In genomic region chr7:2609001-2609411, GRCh38 we compare ENCODE assay signal across 8 cellular contexts. TPM values are rescaled to one million over a fixed set of nuclear protein-coding genes. Genes with fewer than 3 reads are reported as not detected.
A peak's percentile ranks its signal among the peaks of the same experiment; 100 is the strongest.
DNase-seq lines count a peak whose midpoint lies in the region; ATAC-seq, FAIRE-seq and TF ChIP-seq lines count a peak whose summit lies in the region.

No MANE protein-coding gene starts in this region.

- TF ChIP-seq EP300 in Ishikawa (IDR thresholded peaks at IDR 0.05; ENCODE audit: borderline replicate concordance) (no peak), K562 (IDR thresholded peaks at IDR 0.05; ENCODE audit: low read length) (no peak)

- DNase-seq in activated naive CD4-positive, alpha-beta T cell treated with anti-CD3 and anti-CD28 coated beads for 36 hours, result peak; percentile 54
- no peak for DNase-seq in activated naive CD4-positive, alpha-beta T cell treated with anti-CD3 and anti-CD28 coated beads, Interleukin-2, amount 50 U/mL, for 16 hours
- DNase-seq in K562 (ENCODE audit: extremely low read depth in 1 of 4, low spot score in 3 of 4) (peak; percentile 55 to 73 (median 66)), naive B cell (peak; percentile 73), DMS153 treated with DMSO at 0.1 percent for 48 hours (lab: John Stamatoyannopoulos, UW; ENCODE audit: unreplicated experiment) (no peak), amniotic stem cell (lab: John Stamatoyannopoulos, UW) (no peak), globus pallidus (ENCODE audit: low spot score) (no peak)

- in situ Hi-C loops in K562 (cut with MboI), result no loop called here

- peak; percentile 54 to 70 (median 65) for TF ChIP-seq CTCF in K562 (IDR thresholded peaks at IDR 0.05 in 2 of 3, conservative IDR thresholded peaks at IDR 0.05 in 1 of 3; ENCODE audit: insufficient read depth in 2 of 3, low read depth in 1 of 3, low read length in 3 of 3)

- WGBS in K562 (ENCODE audit: insufficient coverage, low coverage, missing lambda C conversion rate), result 8% methylated on average over 11 of the region's 12 CpGs

- CTCF ChIA-PET in activated naive CD4-positive, alpha-beta T cell treated with anti-CD3 and anti-CD28 coated beads for 36 hours (lab: Charles Lee), result interaction anchor here (0.5 to 1.6 kb wide), 16 partner anchors 8 to 1237 kb away, joined by 3 to 5 read pairs (median 4); no protein-coding TSS in a partner anchor
- CTCF ChIA-PET in K562 (lab: Yijun Ruan, JAX; ENCODE audit: low intra/inter-chr PET ratio), result no interaction called here

- no peaks in the 10 kb centered on the region for H3K79me2 ChIP-seq in K562 (ENCODE audit: control insufficient read depth, insufficient read depth, low read length)

- POLR2A ChIA-PET in K562 (lab: Yijun Ruan, JAX), result interaction anchor here (0.6 to 1.2 kb wide), 4 partner anchors 8 to 43 kb away, joined by 4 read pairs; no protein-coding TSS in a partner anchor

- no peak for TF ChIP-seq POLR2A in K562 (conservative IDR thresholded peaks at IDR 0.05)

- H3K4me1 ChIP-seq in K562 (replicated peaks in 1 of 2; ENCODE audit: control insufficient read depth in 2 of 2, insufficient read depth in 2 of 2, low read length in 2 of 2), result peaks cover 10 to 48% of the 10 kb centered on the region in 2 experiments; a peak in 4 of 5 replicates

- H3K9me3 Mint-ChIP-seq in activated naive CD4-positive, alpha-beta T cell treated with anti-CD3 and anti-CD28 coated beads for 36 hours, result no peaks in the 10 kb centered on the region
- H3K9me3 Mint-ChIP-seq in naive B cell, result no peaks in the 10 kb centered on the region

- H3K9me3 ChIP-seq in K562 (replicated peaks; ENCODE audit: control insufficient read depth, insufficient read depth, low read depth, low read length), result no peaks in the 10 kb centered on the region

- H3K36me3 Mint-ChIP-seq in activated naive CD4-positive, alpha-beta T cell treated with anti-CD3 and anti-CD28 coated beads for 36 hours (ENCODE audit: low read depth), result no peaks in the 10 kb centered on the region
- H3K36me3 Mint-ChIP-seq in naive B cell, result no peaks in the 10 kb centered on the region

- BruUV-seq in K562 (replicated peaks; lab: Mats Ljungman, UMichigan), result no TSS peak

- intact Hi-C loops in activated naive CD4-positive, alpha-beta T cell treated with anti-CD3 and anti-CD28 coated beads for 36 hours (cut with micrococcal nuclease), result loop anchor here (5.0 kb wide), 1 partner anchor 78 kb away; the partner anchor contains the start of gene AMZ1
- intact Hi-C loops in K562 (cut with micrococcal nuclease), result no loop called here

- H3K4me3 Mint-ChIP-seq in activated naive CD4-positive, alpha-beta T cell treated with anti-CD3 and anti-CD28 coated beads for 36 hours, result no peak overlapping the region
- H3K4me3 Mint-ChIP-seq in naive B cell, result peak overlapping the region; percentile 44 to 90 (median 83)

- H3K4me1 Mint-ChIP-seq in activated naive CD4-positive, alpha-beta T cell treated with anti-CD3 and anti-CD28 coated beads for 36 hours (ENCODE audit: low read depth), result peaks cover 7% of the 10 kb centered on the region
- H3K4me1 Mint-ChIP-seq in naive B cell, result peaks cover 25 to 38% (median 30%) of the 10 kb centered on the region in 3 donors

- no peak overlapping the region for H3K4me2 ChIP-seq in K562 (ENCODE audit: insufficient read depth, low read length)

- H3K9me1 ChIP-seq in K562 (ENCODE audit: control insufficient read depth, insufficient read depth, low read length), result no peaks in the 10 kb centered on the region

- peak; percentile 33; the same call in 1 of the 2 replicates for TF ChIP-seq RAD21 in Ishikawa (IDR thresholded peaks at IDR 0.05; ENCODE audit: low read depth)
- peak in 1 of 2 experiments; percentile 45; a peak in 2 of 4 replicates for TF ChIP-seq RAD21 in K562 (CRISPR knock-in tag; conservative IDR thresholded peaks at IDR 0.05 in 1 of 2, IDR thresholded peaks at IDR 0.05 in 1 of 2)

- H3K9ac ChIP-seq in K562 (ENCODE audit: insufficient read depth in 1 of 2, low read depth in 2 of 2, low read length in 2 of 2), result no peak overlapping the region

- peak; percentile 67 for FAIRE-seq in K562 (lab: Jason Lieb, UNC)

- H3K27me3 Mint-ChIP-seq in activated naive CD4-positive, alpha-beta T cell treated with anti-CD3 and anti-CD28 coated beads for 36 hours (ENCODE audit: low read depth), result no peaks in the 10 kb centered on the region
- H3K27me3 Mint-ChIP-seq in naive B cell, result no peaks in the 10 kb centered on the region

- H3K27me3 ChIP-seq in K562 (ENCODE audit: control insufficient read depth in 2 of 2, insufficient read depth in 2 of 2, low read length in 2 of 2), result no peaks in the 10 kb centered on the region

- H3K27ac Mint-ChIP-seq in activated naive CD4-positive, alpha-beta T cell treated with anti-CD3 and anti-CD28 coated beads for 36 hours, result no peak overlapping the region
- H3K27ac Mint-ChIP-seq in naive B cell, result peak overlapping the region; percentile 78 to 93 (median 88)

- no peaks in the 10 kb centered on the region for H3K36me3 ChIP-seq in K562 (ENCODE audit: control insufficient read depth, insufficient read depth, low read length)

- no peak overlapping the region for H2AFZ ChIP-seq in K562 (ENCODE audit: low read depth, low read length)

- no peak overlapping the region for H3K27ac ChIP-seq in K562 (ENCODE audit: extremely low read depth, low read depth, low read length)

- peaks cover 6% of the 10 kb centered on the region; the same call in 1 of the 2 replicates for H4K20me1 ChIP-seq in K562 (replicated peaks; ENCODE audit: control insufficient read depth, insufficient read depth, low read length)

- H3K4me3 ChIP-seq in K562, result no peak overlapping the region

- ATAC-seq in K562, result peak; percentile 75
- peak; percentile 98 to 99 for ATAC-seq in naive B cell (ENCODE audit: low read depth in 2 of 2)

RNA-seq across cellular contexts. Expression of gene TTYH3, which starts 22.8 kb away (rescaled TPM):
- 10 to 100 TPM; 20.7 to 22.6 TPM for total RNA-seq in activated naive CD4-positive, alpha-beta T cell treated with anti-CD3 and anti-CD28 coated beads for 36 hours
- total RNA-seq in K562 (2011; cell fraction: chromatin; rRNA removed; ENCODE audit: low replicate concordance), result 4.3 and 18.5 TPM in 2 replicates
- total RNA-seq in K562 (2011; cell fraction: nucleolus; rRNA removed), result 13.6 and 17.2 TPM in 2 replicates
- total RNA-seq in K562 (2011; cell fraction: nucleoplasm; rRNA removed), result 8.4 and 9.7 TPM in 2 replicates
- total RNA-seq in K562 (2014; rRNA removed), result 1.4 and 1.5 TPM in 2 replicates
- total RNA-seq in K562 (2014; rRNA removed; fragmentation: Illumina TruSeq; extraction: Trizol), result 0.06 and 0.11 TPM in 2 replicates
- total RNA-seq in K562 (2015; rRNA removed; fragmentation: Illumina TruSeq; extraction: Trizol), result 0.62 and 0.79 TPM in 2 replicates
- 4.9 and 5.5 TPM in 2 replicates for total RNA-seq in K562 (2021)
- 1.7 and 4.5 TPM in 2 replicates for polyA plus RNA-seq in K562 (2011; rRNA removed)
- polyA plus RNA-seq in K562 (2011; cell fraction: cytosol; rRNA removed), result 2.7 and 5.1 TPM in 2 replicates
- 13.6 and 13.8 TPM in 2 replicates for polyA plus RNA-seq in K562 (2011; cell fraction: nucleus; rRNA removed)
- polyA plus RNA-seq in K562 (2012), result 3.5 and 7.4 TPM in 2 replicates
- 1.1 and 2.0 TPM in 2 replicates for polyA plus RNA-seq in K562 (2014; fragmentation: Illumina TruSeq; extraction: Trizol)
- under 1 TPM; 0.01 to 0.04 TPM for polyA plus RNA-seq in K562 (2014; fragmentation: Nextera tagmentation; extraction: Ambion mirVana)
- polyA plus RNA-seq in K562 (2014; rRNA removed), result 1.1 and 1.9 TPM in 2 replicates
- 0.96 and 1.1 TPM in 2 replicates for polyA minus RNA-seq in K562 (2011; rRNA and poly(A)+ RNA removed)
- 5.5 and 6.6 TPM in 2 replicates for polyA minus RNA-seq in K562 (2011; cell fraction: cytosol; rRNA and poly(A)+ RNA removed)
- 5.7 and 5.9 TPM in 2 replicates for polyA minus RNA-seq in K562 (2011; cell fraction: nucleus; rRNA and poly(A)+ RNA removed)
- polyA plus RNA-seq in naive B cell (ENCODE audit: low read depth in 6 of 6), result 1 to 10 TPM; 1.2 to 4.4 (median 2.5) TPM

RNA-seq across cellular contexts. Expression of gene IQCE, which starts 50.2 kb away (rescaled TPM):
- 1 to 10 TPM; 6.6 to 9.4 TPM for total RNA-seq in activated naive CD4-positive, alpha-beta T cell treated with anti-CD3 and anti-CD28 coated beads for 36 hours
- total RNA-seq in K562 (2011; cell fraction: chromatin; rRNA removed; ENCODE audit: low replicate concordance), result 26.8 and 52.1 TPM in 2 replicates
- total RNA-seq in K562 (2011; cell fraction: nucleolus; rRNA removed), result 20.3 and 21.5 TPM in 2 replicates
- total RNA-seq in K562 (2011; cell fraction: nucleoplasm; rRNA removed), result 22.9 and 30.8 TPM in 2 replicates
- total RNA-seq in K562 (2014; rRNA removed), result 7.2 and 8.5 TPM in 2 replicates
- 1.7 and 3.5 TPM in 2 replicates for total RNA-seq in K562 (2014; rRNA removed; fragmentation: Illumina TruSeq; extraction: Trizol)
- total RNA-seq in K562 (2015; rRNA removed; fragmentation: Illumina TruSeq; extraction: Trizol), result 3.7 and 4.2 TPM in 2 replicates
- total RNA-seq in K562 (2021), result 7.8 and 8.7 TPM in 2 replicates
- polyA plus RNA-seq in K562 (2011; rRNA removed), result 3.2 and 5.0 TPM in 2 replicates
- polyA plus RNA-seq in K562 (2011; cell fraction: cytosol; rRNA removed), result 2.3 and 3.0 TPM in 2 replicates
- 12.8 and 18.1 TPM in 2 replicates for polyA plus RNA-seq in K562 (2011; cell fraction: nucleus; rRNA removed)
- 5.3 and 7.0 TPM in 2 replicates for polyA plus RNA-seq in K562 (2012)
- polyA plus RNA-seq in K562 (2014; fragmentation: Illumina TruSeq; extraction: Trizol), result 4.4 and 6.5 TPM in 2 replicates
- polyA plus RNA-seq in K562 (2014; fragmentation: Nextera tagmentation; extraction: Ambion mirVana), result under 1 TPM; 0.18 to 0.28 TPM
- 5.1 and 6.1 TPM in 2 replicates for polyA plus RNA-seq in K562 (2014; rRNA removed)
- 3.7 and 4.7 TPM in 2 replicates for polyA minus RNA-seq in K562 (2011; rRNA and poly(A)+ RNA removed)
- polyA minus RNA-seq in K562 (2011; cell fraction: cytosol; rRNA and poly(A)+ RNA removed), result 3.9 and 4.8 TPM in 2 replicates
- 5.5 and 5.9 TPM in 2 replicates for polyA minus RNA-seq in K562 (2011; cell fraction: nucleus; rRNA and poly(A)+ RNA removed)
- 1 to 10 TPM in 4 of 6 donors, under 1 TPM in 1, not detected in 1; 0.36 to 1.7 (median 1.3) TPM for polyA plus RNA-seq in naive B cell (ENCODE audit: low read depth in 6 of 6)

RNA-seq across cellular contexts. Expression of gene BRAT1, which starts 53.7 kb away (rescaled TPM):
- 10 to 100 TPM; 26.8 to 27.3 TPM for total RNA-seq in activated naive CD4-positive, alpha-beta T cell treated with anti-CD3 and anti-CD28 coated beads for 36 hours
- total RNA-seq in K562 (2011; cell fraction: chromatin; rRNA removed; ENCODE audit: low replicate concordance), result 18.7 and 76.7 TPM in 2 replicates
- 75.9 and 80.0 TPM in 2 replicates for total RNA-seq in K562 (2011; cell fraction: nucleolus; rRNA removed)
- total RNA-seq in K562 (2011; cell fraction: nucleoplasm; rRNA removed), result 35.8 and 37.1 TPM in 2 replicates
- 48.2 and 53.8 TPM in 2 replicates for total RNA-seq in K562 (2014; rRNA removed)
- total RNA-seq in K562 (2014; rRNA removed; fragmentation: Illumina TruSeq; extraction: Trizol), result 1.9 and 3.7 TPM in 2 replicates
- total RNA-seq in K562 (2015; rRNA removed; fragmentation: Illumina TruSeq; extraction: Trizol), result 14.6 and 17.4 TPM in 2 replicates
- total RNA-seq in K562 (2021), result 49.6 and 49.8 TPM in 2 replicates
- polyA plus RNA-seq in K562 (2011; rRNA removed), result 10.5 and 23.7 TPM in 2 replicates
- polyA plus RNA-seq in K562 (2011; cell fraction: cytosol; rRNA removed), result 14.1 and 48.2 TPM in 2 replicates
- polyA plus RNA-seq in K562 (2011; cell fraction: nucleus; rRNA removed), result 84.7 and 142 TPM in 2 replicates
- polyA plus RNA-seq in K562 (2012), result 37.7 and 38.8 TPM in 2 replicates
- polyA plus RNA-seq in K562 (2014; fragmentation: Illumina TruSeq; extraction: Trizol), result 5.8 and 20.3 TPM in 2 replicates
- under 1 TPM; 0.13 to 0.31 TPM for polyA plus RNA-seq in K562 (2014; fragmentation: Nextera tagmentation; extraction: Ambion mirVana)
- polyA plus RNA-seq in K562 (2014; rRNA removed), result 35.3 and 39.1 TPM in 2 replicates
- 3.2 and 7.4 TPM in 2 replicates for polyA minus RNA-seq in K562 (2011; rRNA and poly(A)+ RNA removed)
- polyA minus RNA-seq in K562 (2011; cell fraction: cytosol; rRNA and poly(A)+ RNA removed), result 27.3 and 27.9 TPM in 2 replicates
- polyA minus RNA-seq in K562 (2011; cell fraction: nucleus; rRNA and poly(A)+ RNA removed), result 22.2 and 25.0 TPM in 2 replicates
- 10 to 100 TPM; 17.7 to 29.3 (median 20.6) TPM for polyA plus RNA-seq in naive B cell (ENCODE audit: low read depth in 6 of 6)

Comparison
In these comparisons a context has a peak if more than half of its experiments do, and no peak if none do; other contexts are left out.
1. DNase-seq: peak in activated naive CD4-positive, alpha-beta T cell treated with anti-CD3 and anti-CD28 coated beads for 36 hours (single experiment), K562 (4 of 4) and naive B cell (single experiment); none in activated naive CD4-positive, alpha-beta T cell treated with anti-CD3 and anti-CD28 coated beads, Interleukin-2, amount 50 U/mL, for 16 hours (single experiment), DMS153 treated with DMSO at 0.1 percent for 48 hours (single experiment), amniotic stem cell (single experiment) and globus pallidus (single experiment).